ENCODE assay signal across 11 cellular contexts in the genomic region with DNA sequence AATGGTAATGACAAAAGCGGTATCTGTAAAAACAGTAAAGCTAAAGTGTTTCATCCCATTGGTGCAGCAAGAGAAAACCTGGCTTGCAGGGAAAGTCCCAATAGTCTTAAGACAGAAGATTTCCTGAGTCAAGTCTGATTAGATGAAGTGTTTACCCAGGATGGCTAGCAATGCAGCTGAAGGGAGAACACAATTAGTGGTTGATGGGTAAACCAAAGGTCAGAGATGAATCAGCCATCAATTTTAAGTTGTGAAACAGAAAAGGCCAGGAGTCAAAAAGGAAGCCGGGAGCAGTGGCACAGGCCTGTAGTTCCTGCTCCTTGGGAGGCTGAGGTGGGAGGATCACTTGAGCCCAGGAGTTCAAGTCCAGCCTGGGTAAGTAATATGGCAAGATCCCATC. TPM values are rescaled to one million over a fixed set of nuclear protein-coding genes. Genes with fewer than 3 reads are reported as not detected.
DNase-seq lines count a peak whose midpoint lies in the region; ATAC-seq, FAIRE-seq and TF ChIP-seq lines count a peak whose summit lies in the region.
"Had no signal": no experiment of that assay in that cellular context is flagged by ENCODE, and none has a peak within 500 bp of the region (broad histone marks: within the 10 kb centered on the region; RNA-seq: fewer than 3 reads in every experiment).

No MANE protein-coding gene starts in this region.

- peaks cover 14% of the 10 kb centered on the region for H3K36me3 ChIP-seq in bronchial epithelial cell (ENCODE audit: control insufficient read depth, insufficient read depth, low read length)

- no peak for ATAC-seq in CD4-positive, alpha-beta T cell (ENCODE audit: poor library complexity)
- ATAC-seq in right cardiac atrium (no peak), HG03108 (IDR thresholded peaks at IDR 0.05; ENCODE audit: unreplicated experiment) (no peak)

- H3K27ac Mint-ChIP-seq in CD4-positive, alpha-beta T cell, result no peak overlapping the region
- H3K27ac Mint-ChIP-seq: activated naive CD4-positive, alpha-beta T cell treated with anti-CD3 and anti-CD28 coated beads, Interleukin-2, amount 10 ng/mL, durations not matched to agents 7 days and 5 days had no signal

- no peak overlapping the region for H3K27ac ChIP-seq in CD4-positive, alpha-beta T cell (ENCODE audit: low read depth, low read length)
- H3K27ac ChIP-seq in right cardiac atrium (ENCODE audit: low read length), result no peak overlapping the region
- H3K27ac ChIP-seq: stomach had no signal

- no peaks in the 10 kb centered on the region for H3K4me1 ChIP-seq in right cardiac atrium (ENCODE audit: control insufficient read depth, insufficient read depth, low read length)
- H3K4me1 ChIP-seq: stomach had no signal

- 95% methylated on average over 2 of the region's 2 CpGs for WGBS in right cardiac atrium

- FAIRE-seq in bronchial epithelial cell (lab: Jason Lieb, UNC), result no peak

- H3K27me3 ChIP-seq in bronchial epithelial cell (ENCODE audit: control insufficient read depth, insufficient read depth, low read length) (no peaks in the 10 kb centered on the region), right cardiac atrium (ENCODE audit: control insufficient read depth, insufficient read depth) (no peaks in the 10 kb centered on the region)
- no peaks in the 10 kb centered on the region for H3K27me3 ChIP-seq in CD4-positive, alpha-beta T cell (ENCODE audit: control insufficient read depth, insufficient read depth, low read length)
- H3K27me3 ChIP-seq: stomach had no signal

- peaks cover 7% of the 10 kb centered on the region for H3K9me3 ChIP-seq in CD4-positive, alpha-beta T cell (ENCODE audit: control insufficient read depth, low read length)
- no peaks in the 10 kb centered on the region for H3K9me3 ChIP-seq in right cardiac atrium (ENCODE audit: control insufficient read depth, low read length)

- POLR2A ChIA-PET in CD4-positive, alpha-beta T cell (lab: Charles Lee), result no interaction called here

- no peaks in the 10 kb centered on the region for H3K4me1 Mint-ChIP-seq in CD4-positive, alpha-beta T cell (ENCODE audit: low read depth)
- H3K4me1 Mint-ChIP-seq: activated naive CD4-positive, alpha-beta T cell treated with anti-CD3 and anti-CD28 coated beads, Interleukin-2, amount 10 ng/mL, durations not matched to agents 7 days and 5 days had no signal

- DNase-seq in ELR (ENCODE audit: low read depth) (peak; percentile 82), HPDE6-E6E7 (ENCODE audit: extremely low spot score) (peak; percentile 47), bronchial epithelial cell (ENCODE audit: low read depth) (peak; percentile 84), mucosa of gallbladder (ENCODE audit: low spot score) (peak; percentile 17), right cardiac atrium (no peak)
- DNase-seq in CD4-positive, alpha-beta T cell, result no peak
- no peak for DNase-seq in activated CD4-positive, alpha-beta T cell treated with anti-CD3 and anti-CD28 coated beads, Interleukin-2, amount 50 U/mL, for 1 hour
- DNase-seq: activated naive CD4-positive, alpha-beta T cell treated with anti-CD3 and anti-CD28 coated beads, Interleukin-2, amount 10 ng/mL, durations not matched to agents 7 days and 5 days; Karpas-422; stomach had no signal

- CTCF ChIA-PET in CD4-positive, alpha-beta T cell (lab: Charles Lee), result no interaction called here

- intact Hi-C loops in CD4-positive, alpha-beta T cell (cut with DNase I, micrococcal nuclease), result no loop called here
- intact Hi-C loops in right cardiac atrium (cut with DNase I), result no loop called here

- H3K9me3 Mint-ChIP-seq in CD4-positive, alpha-beta T cell, result no peaks in the 10 kb centered on the region

- H3K27me3 Mint-ChIP-seq in CD4-positive, alpha-beta T cell, result no peaks in the 10 kb centered on the region
- H3K27me3 Mint-ChIP-seq: activated naive CD4-positive, alpha-beta T cell treated with anti-CD3 and anti-CD28 coated beads, Interleukin-2, amount 10 ng/mL, durations not matched to agents 7 days and 5 days had no signal

- no peak overlapping the region for H3K4me3 Mint-ChIP-seq in CD4-positive, alpha-beta T cell
- H3K4me3 Mint-ChIP-seq: activated naive CD4-positive, alpha-beta T cell treated with anti-CD3 and anti-CD28 coated beads, Interleukin-2, amount 10 ng/mL, durations not matched to agents 7 days and 5 days had no signal

- TF ChIP-seq CTCF in bronchial epithelial cell (IDR thresholded peaks at IDR 0.05; ENCODE audit: insufficient read depth, low read length, severe bottlenecking), result no peak
- no peak for TF ChIP-seq CTCF in CD4-positive, alpha-beta T cell (IDR thresholded peaks at IDR 0.05)

- H3K36me3 Mint-ChIP-seq in CD4-positive, alpha-beta T cell (ENCODE audit: low read depth), result peaks cover 95% of the 10 kb centered on the region

- H3K4me3 ChIP-seq in bronchial epithelial cell (ENCODE audit: low read depth, low read length), result no peak overlapping the region
- no peak overlapping the region for H3K4me3 ChIP-seq in right cardiac atrium (ENCODE audit: low read length)
- H3K4me3 ChIP-seq: stomach had no signal

RNA-seq across cellular contexts. Expression of gene SEC23A, which starts 52.6 kb away (rescaled TPM):
- total RNA-seq in bronchial epithelial cell (140 and 211 TPM in 2 replicates), mucosa of gallbladder (72.3 TPM), right cardiac atrium (100 to 1,000 TPM in 2 of 4 donors, 10 to 100 TPM in 2; 81.1 to 129 (median 96.0) TPM)
- 10 to 100 TPM; 68.4 to 82.1 TPM for total RNA-seq in CD4-positive, alpha-beta T cell
- 35.2 TPM for polyA plus RNA-seq in right cardiac atrium

Comparison
In these comparisons a context has a peak if more than half of its experiments do, and no peak if none do; other contexts are left out.
1. DNase-seq: peak in ELR (single experiment), HPDE6-E6E7 (single experiment), bronchial epithelial cell (single experiment) and mucosa of gallbladder (single experiment); none in CD4-positive, alpha-beta T cell (0 of 10), right cardiac atrium (0 of 3) and activated CD4-positive, alpha-beta T cell treated with anti-CD3 and anti-CD28 coated beads, Interleukin-2, amount 50 U/mL, for 1 hour (single experiment).